13 cellular contexts compared by ENCODE assay signal in genomic region chr2:38959464-38959863, GRCh38.
DNase-seq lines count a peak whose midpoint lies in the region; ATAC-seq and TF ChIP-seq lines count a peak whose summit lies in the region.
"Had no signal": no experiment of that assay in that cellular context is flagged by ENCODE, and none has a peak within 500 bp of the region (broad histone marks: within the 10 kb centered on the region; RNA-seq: fewer than 3 reads in every experiment).

No MANE protein-coding gene starts in this region.

- H3K4me2 ChIP-seq in OCI-LY7 (ENCODE audit: low read length): no peak overlapping the region

- H3K27ac ChIP-seq in left lung (no peak overlapping the region), stomach smooth muscle (ENCODE audit: low read length) (no peak overlapping the region), OCI-LY7 (ENCODE audit: low read depth, low read length, poor library complexity, severe bottlenecking) (no peak overlapping the region)
- H3K27ac ChIP-seq: body of pancreas, RWPE1 had no signal

- no peak for ATAC-seq in activated CD8-positive, alpha-beta memory T cell treated with anti-CD3 and anti-CD28 coated beads, Interleukin-2, amount 10 ng/mL, durations not matched to agents 7 days and 5 days
- no peak for ATAC-seq in activated T-helper 17 cell treated with anti-CD3 and anti-CD28 coated beads, Interleukin-2, amount 50 U/mL, for 72 hours (replicated peaks)
- ATAC-seq in left lung (no peak), HG02763 (IDR thresholded peaks at IDR 0.05; ENCODE audit: unreplicated experiment) (no peak)

- no peak overlapping the region for H2AFZ ChIP-seq in OCI-LY7 (ENCODE audit: low read length)

- H3K27ac Mint-ChIP-seq in activated CD8-positive, alpha-beta memory T cell treated with anti-CD3 and anti-CD28 coated beads, Interleukin-2, amount 10 ng/mL, durations not matched to agents 7 days and 5 days: no peak overlapping the region
- H3K27ac Mint-ChIP-seq in activated T-helper 17 cell treated with anti-CD3 and anti-CD28 coated beads, Interleukin-2, amount 50 U/mL, for 72 hours: no peak overlapping the region
- H3K27ac Mint-ChIP-seq: mesothelial cell of epicardium had no signal

- peaks cover 0 to 15% of the 10 kb centered on the region in 2 donors for H3K4me1 ChIP-seq in left lung
- peaks cover 14% of the 10 kb centered on the region for H3K4me1 ChIP-seq in stomach smooth muscle (ENCODE audit: control insufficient read depth, insufficient read depth, low read length)
- no peaks in the 10 kb centered on the region for H3K4me1 ChIP-seq in OCI-LY7 (ENCODE audit: insufficient read depth, low read length, poor library complexity, severe bottlenecking)

- H3K9me3 Mint-ChIP-seq in activated CD8-positive, alpha-beta memory T cell treated with anti-CD3 and anti-CD28 coated beads, Interleukin-2, amount 10 ng/mL, durations not matched to agents 7 days and 5 days (ENCODE audit: low read depth): no peaks in the 10 kb centered on the region
- no peaks in the 10 kb centered on the region for H3K9me3 Mint-ChIP-seq in activated T-helper 17 cell treated with anti-CD3 and anti-CD28 coated beads, Interleukin-2, amount 50 U/mL, for 72 hours

- peak overlapping the region; percentile 38 to 43 for H3K4me3 ChIP-seq in left lung
- H3K4me3 ChIP-seq in stomach smooth muscle (ENCODE audit: low read length in 2 of 2): peak overlapping the region; percentile 54 to 70
- H3K4me3 ChIP-seq in OCI-LY7 (ENCODE audit: low read depth, low read length, poor library complexity, severe bottlenecking): no peak overlapping the region

- no TSS peak for BruUV-seq in OCI-LY7 (replicated peaks; lab: Mats Ljungman, UMichigan)

- H3K4me3 Mint-ChIP-seq in activated CD8-positive, alpha-beta memory T cell treated with anti-CD3 and anti-CD28 coated beads, Interleukin-2, amount 10 ng/mL, durations not matched to agents 7 days and 5 days: peak overlapping the region; percentile 57
- peak overlapping the region; percentile 52 for H3K4me3 Mint-ChIP-seq in activated T-helper 17 cell treated with anti-CD3 and anti-CD28 coated beads, Interleukin-2, amount 50 U/mL, for 72 hours
- H3K4me3 Mint-ChIP-seq: mesothelial cell of epicardium had no signal

- H3K27me3 Mint-ChIP-seq in activated CD8-positive, alpha-beta memory T cell treated with anti-CD3 and anti-CD28 coated beads, Interleukin-2, amount 10 ng/mL, durations not matched to agents 7 days and 5 days: peaks cover 52% of the 10 kb centered on the region
- H3K27me3 Mint-ChIP-seq in activated T-helper 17 cell treated with anti-CD3 and anti-CD28 coated beads, Interleukin-2, amount 50 U/mL, for 72 hours: peaks cover 12% of the 10 kb centered on the region

- no peaks in the 10 kb centered on the region for H3K9me2 ChIP-seq in OCI-LY7 (ENCODE audit: insufficient read depth, low read length)

- peaks cover 7% of the 10 kb centered on the region for H3K4me1 Mint-ChIP-seq in activated CD8-positive, alpha-beta memory T cell treated with anti-CD3 and anti-CD28 coated beads, Interleukin-2, amount 10 ng/mL, durations not matched to agents 7 days and 5 days
- no peaks in the 10 kb centered on the region for H3K4me1 Mint-ChIP-seq in activated T-helper 17 cell treated with anti-CD3 and anti-CD28 coated beads, Interleukin-2, amount 50 U/mL, for 72 hours
- H3K4me1 Mint-ChIP-seq: mesothelial cell of epicardium had no signal

- intact Hi-C loops in left lung (cut with DNase I): no loop called here
- intact Hi-C loops in OCI-LY7 (cut with micrococcal nuclease; ENCODE audit: unreplicated experiment): no loop called here

- CTCF ChIA-PET in activated CD8-positive, alpha-beta memory T cell treated with anti-CD3 and anti-CD28 coated beads, Interleukin-2, amount 10 ng/mL, durations not matched to agents 7 days and 5 days (lab: Charles Lee): interaction anchor here (1.3 to 2.2 kb wide), 4 partner anchors 10 to 272 kb away, joined by 4 to 15 read pairs (median 8); no protein-coding TSS in a partner anchor
- CTCF ChIA-PET in OCI-LY7 (lab: Charles Lee; ENCODE audit: unreplicated experiment): no interaction called here

- no peaks in the 10 kb centered on the region for H3K36me3 Mint-ChIP-seq in activated CD8-positive, alpha-beta memory T cell treated with anti-CD3 and anti-CD28 coated beads, Interleukin-2, amount 10 ng/mL, durations not matched to agents 7 days and 5 days
- no peaks in the 10 kb centered on the region for H3K36me3 Mint-ChIP-seq in activated T-helper 17 cell treated with anti-CD3 and anti-CD28 coated beads, Interleukin-2, amount 50 U/mL, for 72 hours (ENCODE audit: low read depth)
- H3K36me3 Mint-ChIP-seq: mesothelial cell of epicardium had no signal

- no peak overlapping the region for H3K9ac ChIP-seq in stomach smooth muscle (ENCODE audit: low read length in 2 of 2)

- POLR2A ChIA-PET in OCI-LY7 (lab: Charles Lee): no interaction called here

- TF ChIP-seq CTCF in left lung (IDR thresholded peaks at IDR 0.05) (no peak), OCI-LY7 (conservative IDR thresholded peaks at IDR 0.05; ENCODE audit: low read length) (no peak)

- H4K20me1 ChIP-seq in OCI-LY7 (ENCODE audit: insufficient read depth, low read length): no peaks in the 10 kb centered on the region

- H3K9me3 ChIP-seq in left lung (no peaks in the 10 kb centered on the region), stomach smooth muscle (ENCODE audit: control insufficient read depth in 2 of 2, low read length in 2 of 2) (no peaks in the 10 kb centered on the region), OCI-LY7 (ENCODE audit: low read length) (no peaks in the 10 kb centered on the region)
- H3K9me3 ChIP-seq: body of pancreas had no signal

- no peak for DNase-seq in activated CD8-positive, alpha-beta memory T cell treated with anti-CD3 and anti-CD28 coated beads, Interleukin-2, amount 10 ng/mL, durations not matched to agents 7 days and 5 days
- no peak for DNase-seq in activated CD8-positive, alpha-beta memory T cell treated with anti-CD3 and anti-CD28 coated beads for 24 hours
- DNase-seq in left lung (peak in 1 of 2 donors; percentile 71), DMS114 treated with DMSO at 0.1 percent for 48 hours (lab: John Stamatoyannopoulos, UW; ENCODE audit: unreplicated experiment) (no peak), OCI-LY7 (ENCODE audit: low spot score) (no peak)
- DNase-seq: DMS 273 treated with DMSO at 0.1 percent for 48 hours, NCI-H1417 treated with DMSO at 0.1 percent for 48 hours had no signal

- no peaks in the 10 kb centered on the region for H3K79me2 ChIP-seq in OCI-LY7 (ENCODE audit: insufficient read depth, low read depth, low read length)

- H3K36me3 ChIP-seq in left lung (no peaks in the 10 kb centered on the region), stomach smooth muscle (ENCODE audit: control insufficient read depth in 2 of 2, insufficient read depth in 2 of 2, low read length in 2 of 2) (no peaks in the 10 kb centered on the region), OCI-LY7 (ENCODE audit: insufficient read depth, low read length) (no peaks in the 10 kb centered on the region)

- H3K27me3 ChIP-seq in left lung (peaks cover 0 to 11% of the 10 kb centered on the region in 2 donors), stomach smooth muscle (ENCODE audit: control insufficient read depth in 1 of 2, insufficient read depth in 2 of 2, low read length in 2 of 2) (no peaks in the 10 kb centered on the region)
- H3K27me3 ChIP-seq: body of pancreas had no signal
